8 cellular contexts compared by ENCODE assay signal in the genomic region with DNA sequence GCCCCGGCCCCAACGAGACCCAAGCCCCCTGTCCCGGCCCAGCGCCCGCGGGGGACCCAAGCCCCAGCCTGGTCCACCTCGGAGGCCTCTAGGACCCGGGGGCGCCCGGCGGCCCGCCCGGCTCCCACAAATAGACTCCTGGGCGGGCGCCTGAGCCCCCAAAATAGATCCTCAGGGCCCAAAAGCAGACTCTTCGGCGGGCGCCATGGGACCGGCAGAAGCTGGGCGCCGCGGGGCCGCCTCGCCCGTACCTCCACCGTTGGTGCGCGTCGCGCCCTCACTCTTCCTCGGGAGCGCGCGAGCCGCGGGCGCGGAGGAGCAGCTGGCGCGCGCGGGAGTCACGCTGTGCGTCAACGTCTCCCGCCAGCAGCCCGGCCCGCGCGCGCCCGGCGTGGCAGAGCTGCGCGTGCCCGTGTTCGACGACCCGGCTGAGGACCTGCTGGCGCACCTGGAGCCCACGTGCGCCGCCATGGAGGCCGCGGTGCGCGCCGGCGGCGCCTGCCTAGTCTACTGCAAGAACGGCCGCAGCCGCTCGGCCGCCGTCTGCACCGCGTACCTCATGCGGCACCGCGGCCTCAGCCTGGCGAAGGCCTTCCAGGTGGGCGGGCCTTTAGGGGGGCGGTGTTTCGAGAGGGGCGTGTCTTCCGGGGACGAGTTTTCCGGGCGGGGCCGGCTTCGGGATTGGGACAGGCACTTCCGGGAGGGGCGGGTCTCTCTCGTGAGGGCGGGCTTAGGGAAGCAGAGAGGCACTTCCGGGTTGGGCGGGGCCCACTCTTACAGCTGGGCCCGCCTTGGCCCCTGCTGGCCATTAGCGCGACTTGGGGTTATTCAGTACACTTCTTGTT. TPM values are rescaled to one million over a fixed set of nuclear protein-coding genes. Genes with fewer than 3 reads are reported as not detected.
DNase-seq lines count a peak whose midpoint lies in the region; ATAC-seq, FAIRE-seq and TF ChIP-seq lines count a peak whose summit lies in the region.

No MANE protein-coding gene starts in this region.

- DNase-seq in GM19239 (ENCODE audit: insufficient read length, low spot score) (peak; percentile 70), NCI-H524 treated with DMSO at 0.1 percent for 48 hours (lab: John Stamatoyannopoulos, UW) (peak; percentile 80), colonic mucosa (peak; percentile 100), left lobe of liver (ENCODE audit: low spot score) (peak; percentile 99)
- peak; percentile 100 for DNase-seq in activated CD4-positive, alpha-beta T cell treated with anti-CD3 and anti-CD28 coated beads for 48 hours
- DNase-seq in stimulated activated CD4-positive, alpha-beta T cell treated with anti-CD3 and anti-CD28 coated beads, Interleukin-2, amount 100 ng/mL, for 24 hours, result peak; percentile 100

- no peaks in the 10 kb centered on the region for H3K9me3 ChIP-seq in BLaER1
- H3K9me3 ChIP-seq in colonic mucosa, result no peaks in the 10 kb centered on the region

- peak overlapping the region; percentile 99 for H3K9ac ChIP-seq in BLaER1
- H3K9ac ChIP-seq in colonic mucosa (ENCODE audit: low read depth in 2 of 2, low read length in 2 of 2), result peak overlapping the region; percentile 83 to 87

- H3K4me1 ChIP-seq in BLaER1 (peaks cover 78% of the 10 kb centered on the region), colonic mucosa (peaks cover 31% of the 10 kb centered on the region)

- H3K4me3 ChIP-seq in BLaER1 (peak overlapping the region; percentile 87), colonic mucosa (peak overlapping the region; percentile 83)

- H3K27me3 ChIP-seq in BLaER1 (no peaks in the 10 kb centered on the region), colonic mucosa (no peaks in the 10 kb centered on the region)

- peak overlapping the region; percentile 99 for H3K27ac ChIP-seq in BLaER1
- peak overlapping the region; percentile 98 for H3K27ac ChIP-seq in colonic mucosa

- TF ChIP-seq CTCF in colonic mucosa (IDR thresholded peaks at IDR 0.05), result no peak

- FAIRE-seq in GM19239 (lab: Jason Lieb, UNC), result peak; percentile 74

- H3K36me3 ChIP-seq in BLaER1 (peaks cover 50% of the 10 kb centered on the region), colonic mucosa (no peaks in the 10 kb centered on the region)

- ATAC-seq in HG03457 (IDR thresholded peaks at IDR 0.05; ENCODE audit: unreplicated experiment), result peak; percentile 47
- peak; percentile 84 for ATAC-seq in left lobe of liver

- intact Hi-C loops in colonic mucosa (cut with DNase I), result no loop called here

- peak overlapping the region; percentile 99 for H3K4me2 ChIP-seq in BLaER1

- peaks cover 34% of the 10 kb centered on the region; the same call in 1 of the 2 replicates for H4K20me1 ChIP-seq in BLaER1

RNA-seq across cellular contexts. Expression of gene DUSP28, which starts 0.5 kb away (rescaled TPM):
- total RNA-seq in colonic mucosa, result 1 to 10 TPM; 3.9 to 5.3 TPM
- 2.0 TPM for total RNA-seq in left lobe of liver

RNA-seq across cellular contexts. Expression of gene ANKMY1, which starts 2.9 kb away (rescaled TPM):
- 10 to 100 TPM; 12.3 to 18.1 TPM for total RNA-seq in colonic mucosa
- 13.1 TPM for total RNA-seq in left lobe of liver

RNA-seq across cellular contexts. Expression of gene RNPEPL1, which starts 7.6 kb away (rescaled TPM):
- 100 to 1,000 TPM in 1 of 2 donors, 10 to 100 TPM in 1; 87.2 to 108 TPM for total RNA-seq in colonic mucosa
- 40.6 TPM for total RNA-seq in left lobe of liver

RNA-seq across cellular contexts. Expression of gene CAPN10, which starts 25.8 kb away (rescaled TPM):
- total RNA-seq in colonic mucosa (10 to 100 TPM; 29.1 to 47.8 TPM), left lobe of liver (13.7 TPM)

Comparison
In these comparisons a context has a peak if more than half of its experiments do, and no peak if none do; other contexts are left out.
1. Peak in every context shown above with its lines: DNase-seq, ATAC-seq, H3K4me3 ChIP-seq and H3K27ac ChIP-seq.